13 cellular contexts compared by ENCODE assay signal in genomic region chr5:41918105-41918504, GRCh38. TPM values are rescaled to one million over a fixed set of nuclear protein-coding genes. Genes with fewer than 3 reads are reported as not detected.
DNase-seq lines count a peak whose midpoint lies in the region; ATAC-seq and FAIRE-seq lines count a peak whose summit lies in the region.
"Had no signal": no experiment of that assay in that cellular context is flagged by ENCODE, and none has a peak within 500 bp of the region (broad histone marks: within the 10 kb centered on the region; RNA-seq: fewer than 3 reads in every experiment).

No MANE protein-coding gene starts in this region.

- H3K27ac Mint-ChIP-seq in activated CD8-positive, alpha-beta T cell treated with anti-CD3 and anti-CD28 coated beads, Interleukin-2, amount 10 ng/mL, durations not matched to agents 7 days and 5 days = peak overlapping the region; percentile 35

- no peak overlapping the region for H3K4me3 Mint-ChIP-seq in activated CD8-positive, alpha-beta T cell treated with anti-CD3 and anti-CD28 coated beads, Interleukin-2, amount 10 ng/mL, durations not matched to agents 7 days and 5 days
- H3K4me3 Mint-ChIP-seq: natural killer cell treated with Interleukin-12 subunit alpha and Interleukin-12 subunit beta and Interleukin-15 and Interleukin-18, amount 100 ng/mL, for 72 hours had no signal

- H3K9me3 Mint-ChIP-seq in activated CD8-positive, alpha-beta T cell treated with anti-CD3 and anti-CD28 coated beads, Interleukin-2, amount 10 ng/mL, durations not matched to agents 7 days and 5 days (ENCODE audit: insufficient read depth) = no peaks in the 10 kb centered on the region
- H3K9me3 Mint-ChIP-seq: natural killer cell treated with Interleukin-12 subunit alpha and Interleukin-12 subunit beta and Interleukin-15 and Interleukin-18, amount 100 ng/mL, for 72 hours had no signal

- no peak for DNase-seq in activated CD8-positive, alpha-beta T cell treated with anti-CD3 and anti-CD28 coated beads, Interleukin-2, amount 10 ng/mL, durations not matched to agents 7 days and 5 days
- no peak for DNase-seq in EL
- no peak for DNase-seq in stimulated activated CD8-positive, alpha-beta memory T cell treated with anti-CD3 and anti-CD28 coated beads, Interleukin-4, amount 100 ng/mL, for 48 hours
- no peak for DNase-seq in urothelium cell line (ENCODE audit: low spot score)
- DNase-seq: glutamatergic neuron, left cardiac atrium, NCI-H187 treated with DMSO at 0.1 percent for 48 hours, right cardiac atrium, SK-N-SH had no signal

- peak; percentile 53 for ATAC-seq in GM18517 (IDR thresholded peaks at IDR 0.05; ENCODE audit: unreplicated experiment)
- peak; percentile 71 for ATAC-seq in GM21390 (IDR thresholded peaks at IDR 0.05; ENCODE audit: unreplicated experiment)
- peak; percentile 57 for ATAC-seq in HG03103 (IDR thresholded peaks at IDR 0.05; ENCODE audit: low read depth, unreplicated experiment)
- ATAC-seq in activated CD8-positive, alpha-beta T cell treated with anti-CD3 and anti-CD28 coated beads, Interleukin-2, amount 10 ng/mL, durations not matched to agents 7 days and 5 days = no peak
- ATAC-seq: left cardiac atrium; natural killer cell treated with Interleukin-12 subunit alpha and Interleukin-12 subunit beta and Interleukin-15 and Interleukin-18, amount 100 ng/mL, for 72 hours; right cardiac atrium had no signal

- no peak for FAIRE-seq in urothelium cell line (lab: Jason Lieb, UNC)

- no peaks in the 10 kb centered on the region for H3K27me3 Mint-ChIP-seq in activated CD8-positive, alpha-beta T cell treated with anti-CD3 and anti-CD28 coated beads, Interleukin-2, amount 10 ng/mL, durations not matched to agents 7 days and 5 days (ENCODE audit: low read depth)
- H3K27me3 Mint-ChIP-seq: natural killer cell treated with Interleukin-12 subunit alpha and Interleukin-12 subunit beta and Interleukin-15 and Interleukin-18, amount 100 ng/mL, for 72 hours had no signal

- peaks cover 55% of the 10 kb centered on the region for H3K36me3 Mint-ChIP-seq in activated CD8-positive, alpha-beta T cell treated with anti-CD3 and anti-CD28 coated beads, Interleukin-2, amount 10 ng/mL, durations not matched to agents 7 days and 5 days (ENCODE audit: low read depth)

- POLR2A ChIA-PET in activated CD8-positive, alpha-beta T cell treated with anti-CD3 and anti-CD28 coated beads, Interleukin-2, amount 10 ng/mL, durations not matched to agents 7 days and 5 days (lab: Charles Lee) = no interaction called here

- no peaks in the 10 kb centered on the region for H3K4me1 Mint-ChIP-seq in activated CD8-positive, alpha-beta T cell treated with anti-CD3 and anti-CD28 coated beads, Interleukin-2, amount 10 ng/mL, durations not matched to agents 7 days and 5 days (ENCODE audit: low read depth)

- CTCF ChIA-PET in activated CD8-positive, alpha-beta T cell treated with anti-CD3 and anti-CD28 coated beads, Interleukin-2, amount 10 ng/mL, durations not matched to agents 7 days and 5 days (lab: Charles Lee) = no interaction called here

RNA-seq across cellular contexts. Expression of gene FBXO4, which starts 7.0 kb away (rescaled TPM):
- 10 to 100 TPM; 11.6 to 14.4 TPM for total RNA-seq in activated CD8-positive, alpha-beta T cell treated with anti-CD3 and anti-CD28 coated beads, Interleukin-2, amount 10 ng/mL, durations not matched to agents 7 days and 5 days

RNA-seq across cellular contexts. Expression of gene RIMOC1, which starts 14.0 kb away (rescaled TPM):
- 10 to 100 TPM; 19.9 to 20.8 TPM for total RNA-seq in activated CD8-positive, alpha-beta T cell treated with anti-CD3 and anti-CD28 coated beads, Interleukin-2, amount 10 ng/mL, durations not matched to agents 7 days and 5 days

RNA-seq across cellular contexts. Expression of gene OXCT1, which starts 47.9 kb away (rescaled TPM):
- 10 to 100 TPM; 59.3 to 61.0 TPM for total RNA-seq in activated CD8-positive, alpha-beta T cell treated with anti-CD3 and anti-CD28 coated beads, Interleukin-2, amount 10 ng/mL, durations not matched to agents 7 days and 5 days
